Comparison of ENCODE assay signal across 21 cellular contexts in genomic region chr17:17091276-17091675, GRCh38.
"Had no signal": no experiment of that assay in that cellular context is flagged by ENCODE, and none has a peak within 500 bp of the region (broad histone marks: within the 10 kb centered on the region; RNA-seq: fewer than 3 reads in every experiment).

No MANE protein-coding gene starts in this region.

- DNase-seq: activated CD4-positive, alpha-beta T cell treated with anti-CD3 and anti-CD28 coated beads, Interleukin-2, amount 10 ng/mL, durations not matched to agents 7 days and 5 days; activated CD8-positive, alpha-beta memory T cell treated with anti-CD3 and anti-CD28 coated beads, Interleukin-2, amount 50 U/mL, for 4 hours; activated gamma-delta T cell treated with Interleukin-2 at 50 U/mL for 16 hours; activated T-cell treated with anti-CD3 and anti-CD28 coated beads, Interleukin-2, amount 50 U/mL, for 48 hours; adrenal gland; dermis blood vessel endothelial cell; effector memory CD4-positive, alpha-beta T cell; lower lobe of right lung; natural killer cell; stimulated activated CD4-positive, alpha-beta T cell treated with anti-CD3 and anti-CD28 coated beads, Interleukin-12 subunit alpha, Interleukin-12 subunit beta, amount 100 ng/mL, for 4 hours; stimulated activated CD4-positive, alpha-beta T cell treated with anti-CD3 and anti-CD28 coated beads, Interleukin-1b, Interleukin-23, amount 100 ng/mL, for 48 hours; stimulated activated naive CD8-positive, alpha-beta T cell treated with anti-CD3 and anti-CD28 coated beads, Interleukin-15, Interleukin-2, amounts not matched to agents 100 U/mL and 50 U/mL, for 24 hours; T-cell; trophoblast cell had no signal

- H3K4me3 ChIP-seq: adrenal gland, esophagus muscularis mucosa, gastroesophageal sphincter, lower lobe of right lung, pancreas had no signal

- H3K27me3 Mint-ChIP-seq: activated CD4-positive, alpha-beta T cell treated with anti-CD3 and anti-CD28 coated beads, Interleukin-2, amount 10 ng/mL, durations not matched to agents 7 days and 5 days; T-cell had no signal

- H3K36me3 ChIP-seq: pancreas had no signal

- H3K27me3 ChIP-seq: adrenal gland, esophagus muscularis mucosa, gastroesophageal sphincter, neutrophil, pancreas had no signal

- H3K4me3 Mint-ChIP-seq: activated CD4-positive, alpha-beta T cell treated with anti-CD3 and anti-CD28 coated beads, Interleukin-2, amount 10 ng/mL, durations not matched to agents 7 days and 5 days; natural killer cell; T-cell had no signal

- H3K9me3 Mint-ChIP-seq: activated CD4-positive, alpha-beta T cell treated with anti-CD3 and anti-CD28 coated beads, Interleukin-2, amount 10 ng/mL, durations not matched to agents 7 days and 5 days; activated naive CD4-positive, alpha-beta T cell treated with anti-CD3 and anti-CD28 coated beads, Interleukin-2, amount 50 U/mL, for 72 hours; natural killer cell; T-cell had no signal

- H3K36me3 Mint-ChIP-seq: activated naive CD4-positive, alpha-beta T cell treated with anti-CD3 and anti-CD28 coated beads, Interleukin-2, amount 50 U/mL, for 72 hours; natural killer cell had no signal

- FAIRE-seq: endothelial cell of umbilical vein, pancreas had no signal

- H3K27ac ChIP-seq: adrenal gland, esophagus muscularis mucosa, gastroesophageal sphincter, lower lobe of right lung, neutrophil had no signal

- ATAC-seq: activated naive CD4-positive, alpha-beta T cell treated with anti-CD3 and anti-CD28 coated beads, Interleukin-2, amount 50 U/mL, for 72 hours; gastroesophageal sphincter; natural killer cell; SK-N-SH treated with all-trans-retinoic acid at 6 μM for 48 hours; stimulated activated naive CD8-positive, alpha-beta T cell treated with anti-CD3 and anti-CD28 coated beads, Interleukin-15, Interleukin-2, amounts not matched to agents 100 U/mL and 50 U/mL, for 24 hours; T-cell had no signal

- H3K9me3 ChIP-seq: adrenal gland, esophagus muscularis mucosa, gastroesophageal sphincter, lower lobe of right lung, neutrophil, pancreas had no signal

- H3K27ac Mint-ChIP-seq: activated CD4-positive, alpha-beta T cell treated with anti-CD3 and anti-CD28 coated beads, Interleukin-2, amount 10 ng/mL, durations not matched to agents 7 days and 5 days; activated naive CD4-positive, alpha-beta T cell treated with anti-CD3 and anti-CD28 coated beads, Interleukin-2, amount 50 U/mL, for 72 hours; natural killer cell; T-cell had no signal
